ENCODE assay signal across 7 cellular contexts in the genomic region with DNA sequence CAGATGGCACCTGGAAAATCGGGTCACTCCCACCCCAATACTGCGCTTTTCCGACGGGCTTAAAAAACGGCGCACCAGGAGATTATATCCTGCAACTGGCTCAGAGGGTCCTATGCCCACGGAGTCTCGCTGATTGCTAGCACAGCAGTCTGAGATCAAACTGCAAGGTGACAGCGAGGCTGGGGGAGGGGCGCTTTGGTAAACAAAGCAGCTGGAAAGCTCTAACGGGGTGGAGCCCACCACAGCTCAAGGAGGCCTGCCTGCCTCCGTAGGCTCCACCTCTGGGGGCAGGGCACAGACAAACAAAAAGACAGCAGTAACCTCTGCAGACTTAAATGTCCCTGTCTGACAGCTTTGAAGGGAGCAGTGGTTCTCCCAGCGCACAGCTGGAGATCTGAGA.
DNase-seq lines count a peak whose midpoint lies in the region; TF ChIP-seq lines count a peak whose summit lies in the region.
"Not testable (repeated sequence)": the region's sequence is repeated elsewhere in the genome, so short reads cannot be mapped to it uniquely, and the experiment has no call there.

No MANE protein-coding gene starts in this region.

- not testable (repeated sequence) for H3K4me1 Mint-ChIP-seq in endodermal cell, neural crest cell

- TF ChIP-seq CTCF in endodermal cell (conservative IDR thresholded peaks at IDR 0.05); neural crest cell (conservative IDR thresholded peaks at IDR 0.05): not testable (repeated sequence)

- not testable (repeated sequence) for H3K27ac ChIP-seq in HUES6 (ENCODE audit: low read depth, low read length); endodermal cell (ENCODE audit: low read depth, low read length); iPS-18a (ENCODE audit: low read length)

- not testable (repeated sequence) for H3K36me3 ChIP-seq in HUES6 (ENCODE audit: control insufficient read depth, insufficient read depth, low read length); NT2/D1 (ENCODE audit: insufficient read depth, insufficient read length, low read length); endodermal cell (ENCODE audit: control insufficient read depth, insufficient read depth, low read length); iPS-18a (ENCODE audit: control insufficient read depth, low read depth, low read length)

- 59% methylated on average over 12 of the region's 13 CpGs; no CpG with 5 or more reads in 1 of the 2 experiments for WGBS in endodermal cell (ENCODE audit: insufficient coverage in 1 of 2, insufficient read length in 1 of 2), 2 experiments

- H3K36me3 Mint-ChIP-seq in endodermal cell (ENCODE audit: low read depth); neural crest cell (ENCODE audit: low read depth): not testable (repeated sequence)

- DNase-seq in ELF-1 (ENCODE audit: low read depth, low spot score) (peak; percentile 67), NT2/D1 (ENCODE audit: low read depth, low spot score) (peak; percentile 25), endodermal cell (peak; percentile 66), neural crest cell (ENCODE audit: low read depth, low spot score) (peak; percentile 14), posterior vena cava (ENCODE audit: low spot score) (peak; percentile 53)

- not testable (repeated sequence) for H3K9ac ChIP-seq in HUES6 (ENCODE audit: low read length); NT2/D1 (ENCODE audit: insufficient read length, low read depth); endodermal cell (ENCODE audit: extremely low read depth, low read length, poor library complexity, severe bottlenecking); iPS-18a (ENCODE audit: low read length)

- H3K27me3 Mint-ChIP-seq in endodermal cell (ENCODE audit: insufficient read depth); neural crest cell (ENCODE audit: low read depth): not testable (repeated sequence)

- peaks cover 32% of the 10 kb centered on the region for H3K9me3 Mint-ChIP-seq in endodermal cell
- not testable (repeated sequence) for H3K9me3 Mint-ChIP-seq in neural crest cell

- intact Hi-C loops in posterior vena cava (cut with DNase I): not testable (repeated sequence)

- H3K4me3 ChIP-seq in HUES6 (ENCODE audit: low read depth, low read length): peak overlapping the region; percentile 44; the same call in 1 of the 2 replicates
- not testable (repeated sequence) for H3K4me3 ChIP-seq in NT2/D1 (ENCODE audit: insufficient read length, low read depth); endodermal cell (ENCODE audit: low read length)
- peak overlapping the region; percentile 24 for H3K4me3 ChIP-seq in iPS-18a (ENCODE audit: low read length)

- H3K4me1 ChIP-seq in HUES6 (ENCODE audit: control insufficient read depth, insufficient read depth, low read length); NT2/D1 (ENCODE audit: insufficient read depth, insufficient read length); endodermal cell (ENCODE audit: control insufficient read depth, insufficient read depth, low read length); iPS-18a (ENCODE audit: control insufficient read depth, low read depth, low read length): not testable (repeated sequence)

- H3K9me3 ChIP-seq in HUES6 (ENCODE audit: control insufficient read depth, insufficient read depth, low read depth, low read length): peaks cover 12% of the 10 kb centered on the region
- H3K9me3 ChIP-seq in NT2/D1 (ENCODE audit: insufficient read depth, low read length); endodermal cell (ENCODE audit: control insufficient read depth, low read length); iPS-18a (ENCODE audit: control insufficient read depth, low read depth, low read length): not testable (repeated sequence)

- H3K4me3 Mint-ChIP-seq in endodermal cell: peak overlapping the region; percentile 28
- peak overlapping the region; percentile 19 for H3K4me3 Mint-ChIP-seq in neural crest cell

- H3K27ac Mint-ChIP-seq in endodermal cell; neural crest cell (ENCODE audit: unreplicated experiment): not testable (repeated sequence)

- H3K27me3 ChIP-seq in HUES6 (ENCODE audit: control insufficient read depth, insufficient read depth, low read length); NT2/D1 (ENCODE audit: insufficient read depth, insufficient read length); endodermal cell (ENCODE audit: control insufficient read depth, insufficient read depth, low read length, poor library complexity, severe bottlenecking); iPS-18a (ENCODE audit: control insufficient read depth, insufficient read depth, low read length): not testable (repeated sequence)

Comparison
In these comparisons a context has a peak if more than half of its experiments do, and no peak if none do; other contexts are left out.
1. DNase-seq: peak in every context shown above with its lines; median percentile 67 in ELF-1; 66 in endodermal cell; 53 in posterior vena cava; 25 in NT2/D1; 14 in neural crest cell.